Comparison of ENCODE assay signal across 14 cellular contexts in genomic region chr3:4340077-4340410, GRCh38. TPM values are rescaled to one million over a fixed set of nuclear protein-coding genes. Genes with fewer than 3 reads are reported as not detected.
DNase-seq lines count a peak whose midpoint lies in the region; ATAC-seq, FAIRE-seq and TF ChIP-seq lines count a peak whose summit lies in the region.
"Had no signal": no experiment of that assay in that cellular context is flagged by ENCODE, and none has a peak within 500 bp of the region (broad histone marks: within the 10 kb centered on the region; RNA-seq: fewer than 3 reads in every experiment).

No MANE protein-coding gene starts in this region.

- H3K9me3 Mint-ChIP-seq in GM23338: no peaks in the 10 kb centered on the region; the same call in 2 of the 3 replicates
- H3K9me3 Mint-ChIP-seq: CD8-positive, alpha-beta memory T cell; H9 had no signal

- H3K4me3 ChIP-seq in GM23338: no peak overlapping the region
- no peak overlapping the region for H3K4me3 ChIP-seq in ascending aorta
- no peak overlapping the region for H3K4me3 ChIP-seq in esophagus squamous epithelium
- no peak overlapping the region for H3K4me3 ChIP-seq in testis

- DNase-seq in GM23338 (ENCODE audit: low spot score) (no peak), ascending aorta (ENCODE audit: low spot score in 2 of 2) (no peak), esophagus squamous epithelium (lab: John Stamatoyannopoulos, UW) (no peak), testis (no peak), DMS53 (lab: John Stamatoyannopoulos, UW) (no peak), RCC 7860 (ENCODE audit: low spot score) (no peak)
- DNase-seq in central memory CD4-positive, alpha-beta T cell: no peak
- DNase-seq: CD8-positive, alpha-beta memory T cell; H9; NCI-H1105; NCI-H1694 treated with DMSO at 0.1 percent for 48 hours; NCI-H69; PC-3 had no signal

- peaks cover 34% of the 10 kb centered on the region for H3K4me1 Mint-ChIP-seq in GM23338
- H3K4me1 Mint-ChIP-seq: CD8-positive, alpha-beta memory T cell had no signal

- H3K9me2 ChIP-seq in GM23338 (ENCODE audit: insufficient read depth): no peaks in the 10 kb centered on the region

- H3K27me3 ChIP-seq in GM23338 (ENCODE audit: insufficient read depth) (no peaks in the 10 kb centered on the region), ascending aorta (no peaks in the 10 kb centered on the region), esophagus squamous epithelium (no peaks in the 10 kb centered on the region), testis (no peaks in the 10 kb centered on the region)

- no peak for TF ChIP-seq CTCF in GM23338 (conservative IDR thresholded peaks at IDR 0.05; ENCODE audit: low read depth in 2 of 2)
- TF ChIP-seq CTCF in ascending aorta (IDR thresholded peaks at IDR 0.05): no peak
- TF ChIP-seq CTCF in esophagus squamous epithelium (IDR thresholded peaks at IDR 0.05): no peak
- no peak for TF ChIP-seq CTCF in testis (IDR thresholded peaks at IDR 0.05)

- H3K4me1 ChIP-seq in GM23338 (ENCODE audit: insufficient read depth) (peaks cover 2% of the 10 kb centered on the region; the same call in 1 of the 2 replicates), ascending aorta (peaks cover 0 to 5% of the 10 kb centered on the region in 2 donors), esophagus squamous epithelium (peaks cover 0 to 19% (median 9%) of the 10 kb centered on the region in 3 donors), testis (peaks cover 50% of the 10 kb centered on the region)

- no peak overlapping the region for H3K4me2 ChIP-seq in GM23338

- intact Hi-C loops in ascending aorta (cut with DNase I) (no loop called here), esophagus squamous epithelium (cut with DNase I) (no loop called here), testis (cut with DNase I; ENCODE audit: low total_unique reads) (no loop called here)

- H3K36me3 Mint-ChIP-seq in GM23338 (ENCODE audit: low read depth): no peaks in the 10 kb centered on the region

- H3K27ac ChIP-seq in GM23338 (ENCODE audit: low read depth) (no peak overlapping the region), ascending aorta (peak overlapping the region; percentile 19 to 53), esophagus squamous epithelium (peak overlapping the region in 3 of 4 donors; percentile 62 to 70 (median 65)), testis (peak overlapping the region; percentile 69 to 74)

- FAIRE-seq in RCC 7860 (lab: Jason Lieb, UNC): no peak

- ATAC-seq in GM23338 (no peak), GM21786 (IDR thresholded peaks at IDR 0.05; ENCODE audit: unreplicated experiment) (no peak)
- ATAC-seq: PC-3 had no signal

- H3K9me3 ChIP-seq in ascending aorta (no peaks in the 10 kb centered on the region), esophagus squamous epithelium (no peaks in the 10 kb centered on the region), testis (no peaks in the 10 kb centered on the region)

- no peaks in the 10 kb centered on the region for H3K36me3 ChIP-seq in GM23338 (ENCODE audit: insufficient read depth)
- no peaks in the 10 kb centered on the region for H3K36me3 ChIP-seq in ascending aorta
- H3K36me3 ChIP-seq in esophagus squamous epithelium: no peaks in the 10 kb centered on the region
- no peaks in the 10 kb centered on the region for H3K36me3 ChIP-seq in testis (ENCODE audit: low read depth, missing control alignments)

- H2AFZ ChIP-seq in GM23338: no peak overlapping the region

- H3K27me3 Mint-ChIP-seq in GM23338 (ENCODE audit: insufficient read depth, low read depth, poor library complexity): peaks cover 3% of the 10 kb centered on the region

- TF ChIP-seq POLR2A in esophagus squamous epithelium (IDR thresholded peaks at IDR 0.05) (no peak), testis (IDR thresholded peaks at IDR 0.05) (no peak)

- no peaks in the 10 kb centered on the region for H4K20me1 ChIP-seq in GM23338 (replicated peaks; ENCODE audit: insufficient read depth)

- no peaks in the 10 kb centered on the region for H3K79me2 ChIP-seq in GM23338 (replicated peaks; ENCODE audit: insufficient read depth)

- WGBS in esophagus squamous epithelium, 2 donors: 91% methylated on average over 4 of the region's 4 CpGs
- 87 to 96% methylated on average over 3 to 4 of the region's 4 CpGs for WGBS in testis, 2 donors

- H3K27ac Mint-ChIP-seq in GM23338: peak overlapping the region; percentile 12

- no peak overlapping the region for H3K4me3 Mint-ChIP-seq in GM23338
- H3K4me3 Mint-ChIP-seq: CD8-positive, alpha-beta memory T cell; H9 had no signal

- no peaks in the 10 kb centered on the region for H3F3A ChIP-seq in GM23338 (replicated peaks; ENCODE audit: low read depth)

TF ChIP-seq in GM23338, 12 proteins besides CTCF, POLR2A, EP300 and RAD21:
- no peak for TF ChIP-seq ETS1 (IDR thresholded peaks at IDR 0.05)

RNA-seq across cellular contexts. Expression of gene SETMAR, which starts 36.9 kb away (rescaled TPM):
- total RNA-seq in GM23338 (2014; rRNA removed; shearing (Covaris generic)): 14.6 and 19.8 TPM in 2 replicates
- polyA plus RNA-seq in GM23338 (2016; fragmentation: Nextera tagmentation; extraction: Ambion mirVana) (11.2 and 12.9 TPM in 2 replicates), testis (ENCODE audit: insufficient read depth, low read depth, low replicate concordance) (19.3 TPM)
- total RNA-seq in ascending aorta (13.6 TPM), esophagus squamous epithelium (10 to 100 TPM; 11.4 to 28.6 (median 16.0) TPM), testis (10 to 100 TPM; 31.0 to 36.9 TPM)
